22 cellular contexts compared by ENCODE assay signal in genomic region chr11:134645576-134645975, GRCh38.
"Had no signal": no experiment of that assay in that cellular context is flagged by ENCODE, and none has a peak within 500 bp of the region (broad histone marks: within the 10 kb centered on the region; RNA-seq: fewer than 3 reads in every experiment).

No MANE protein-coding gene starts in this region.

- ATAC-seq: lower lobe of right lung; stimulated activated memory B cell treated with anti-CD40 and anti-IgM and Interleukin-4, amounts not matched to agents 10 μg/mL and 1 μg/mL and 100 μg/mL, for 72 hours; stimulated activated naive CD8-positive, alpha-beta T cell treated with anti-CD3 and anti-CD28 coated beads, Interleukin-15, Interleukin-2, amounts not matched to agents 100 U/mL and 50 U/mL, for 24 hours had no signal

- H3K27ac Mint-ChIP-seq: nephron; neural progenitor cell; stimulated activated memory B cell treated with anti-CD40 and anti-IgM and Interleukin-4, amounts not matched to agents 10 μg/mL and 1 μg/mL and 100 μg/mL, for 72 hours had no signal

- H3K36me3 Mint-ChIP-seq: neural progenitor cell; stimulated activated memory B cell treated with anti-CD40 and anti-IgM and Interleukin-4, amounts not matched to agents 10 μg/mL and 1 μg/mL and 100 μg/mL, for 72 hours had no signal

- H3K36me3 ChIP-seq: esophagus squamous epithelium, heart right ventricle, lower lobe of right lung, neural progenitor cell, prostate gland, spleen, transverse colon had no signal

- H3K4me3 Mint-ChIP-seq: nephron; neural progenitor cell; stimulated activated memory B cell treated with anti-CD40 and anti-IgM and Interleukin-4, amounts not matched to agents 10 μg/mL and 1 μg/mL and 100 μg/mL, for 72 hours had no signal

- H3K9me3 ChIP-seq: esophagus squamous epithelium, heart right ventricle, lower lobe of right lung, prostate gland, spleen, transverse colon had no signal

- H3K9ac ChIP-seq: neural progenitor cell had no signal

- H3K4me2 ChIP-seq: neural progenitor cell had no signal

- H3K27me3 ChIP-seq: neural progenitor cell had no signal

- H3K9me3 Mint-ChIP-seq: nephron; neural progenitor cell; stimulated activated memory B cell treated with anti-CD40 and anti-IgM and Interleukin-4, amounts not matched to agents 10 μg/mL and 1 μg/mL and 100 μg/mL, for 72 hours had no signal

- H3K4me1 ChIP-seq: heart right ventricle, lower lobe of right lung, neural progenitor cell, prostate gland, spleen, transverse colon had no signal

- H3K27ac ChIP-seq: coronary artery, esophagus squamous epithelium, heart right ventricle, lower lobe of right lung, neural progenitor cell, prostate gland, skin epidermis, spleen, transverse colon had no signal

- DNase-seq: dermis blood vessel endothelial cell; effector memory CD4-positive, alpha-beta T cell; erythroblast; esophagus squamous epithelium; foreskin melanocyte; glutamatergic neuron; heart right ventricle; hippocampal formation; kidney glomerular epithelial cell; left ventricle myocardium superior; lower lobe of right lung; right cardiac atrium; spleen; stimulated activated CD4-positive, alpha-beta T cell treated with anti-CD3 and anti-CD28 coated beads, Interleukin-4, amount 100 ng/mL, for 4 hours; stimulated activated naive CD8-positive, alpha-beta T cell treated with anti-CD3 and anti-CD28 coated beads, Interleukin-15, Interleukin-2, amounts not matched to agents 100 U/mL and 50 U/mL, for 24 hours; transverse colon had no signal

- H3K4me3 ChIP-seq: coronary artery, esophagus squamous epithelium, heart right ventricle, lower lobe of right lung, neural progenitor cell, prostate gland, skin epidermis, spleen, transverse colon had no signal
